Comparison of ENCODE assay signal across 8 cellular contexts in genomic region chr20:63957004-63957689, GRCh38. TPM values are rescaled to one million over a fixed set of nuclear protein-coding genes. Genes with fewer than 3 reads are reported as not detected.
DNase-seq lines count a peak whose midpoint lies in the region; ATAC-seq and TF ChIP-seq lines count a peak whose summit lies in the region.

No MANE protein-coding gene starts in this region.

- 2% methylated on average over 27 to 28 of the region's 28 CpGs for WGBS in aorta, 2 donors

- POLR2A ChIA-PET in RWPE1 (lab: Yijun Ruan, JAX; ENCODE audit: low non-redundant PET), result interaction anchor here (1.2 kb wide), 1 partner anchor 11 kb away, joined by 3 read pairs; no protein-coding TSS in a partner anchor

- no peaks in the 10 kb centered on the region for H3K4me1 ChIP-seq in aorta (ENCODE audit: control insufficient read depth in 1 of 2, insufficient read depth in 2 of 2, low read length in 2 of 2)

- no peaks in the 10 kb centered on the region for H3K9me3 Mint-ChIP-seq in activated naive CD4-positive, alpha-beta T cell treated with anti-CD3 and anti-CD28 coated beads, Interleukin-2, amount 10 ng/mL, durations not matched to agents 7 days and 5 days

- peak overlapping the region; percentile 99 for H3K27ac ChIP-seq in RWPE1
- H3K27ac ChIP-seq in aorta (ENCODE audit: low read depth in 1 of 2, low read length in 2 of 2), result no peak overlapping the region

- ATAC-seq in Right ventricle myocardium inferior (peak; percentile 60), omental fat pad (ENCODE audit: low FRiP score) (peak; percentile 53), aorta (ENCODE audit: low FRiP score) (peak; percentile 77)

- no peaks in the 10 kb centered on the region for H3K9me3 ChIP-seq in aorta (ENCODE audit: control insufficient read depth, low read length)

- no peaks in the 10 kb centered on the region for H3K36me3 ChIP-seq in aorta (ENCODE audit: control insufficient read depth in 1 of 2, insufficient read depth in 2 of 2, low read length in 1 of 2)

- peaks cover 46% of the 10 kb centered on the region for H3K4me1 Mint-ChIP-seq in activated naive CD4-positive, alpha-beta T cell treated with anti-CD3 and anti-CD28 coated beads, Interleukin-2, amount 10 ng/mL, durations not matched to agents 7 days and 5 days

- CTCF ChIA-PET in RWPE1 (lab: Yijun Ruan, JAX), result interaction anchor here (1.0 to 3.7 kb wide), 2 partner anchors 15 to 16 kb away, joined by 4 to 18 read pairs; no protein-coding TSS in a partner anchor
- CTCF ChIA-PET in activated naive CD4-positive, alpha-beta T cell treated with anti-CD3 and anti-CD28 coated beads, Interleukin-2, amount 10 ng/mL, durations not matched to agents 7 days and 5 days (lab: Charles Lee), result interaction anchor here (0.9 kb wide), 1 partner anchor 171 kb away, joined by 4 read pairs; no protein-coding TSS in a partner anchor

- intact Hi-C loops in Right ventricle myocardium inferior (cut with DNase I) (no loop called here), cardiac septum (cut with DNase I) (loop anchor here (2.0 kb wide), 1 partner anchor 106 kb away; the partner anchor contains the start of gene TCEA2), aorta (cut with DNase I) (no loop called here)

- H3K4me3 ChIP-seq in aorta (ENCODE audit: low read length in 2 of 2), result peak overlapping the region; percentile 14 to 30

- peak overlapping the region; percentile 89 for H3K27ac Mint-ChIP-seq in activated naive CD4-positive, alpha-beta T cell treated with anti-CD3 and anti-CD28 coated beads, Interleukin-2, amount 10 ng/mL, durations not matched to agents 7 days and 5 days

- H3K27me3 ChIP-seq in aorta (ENCODE audit: control insufficient read depth in 1 of 2, insufficient read depth in 2 of 2, low read length in 1 of 2), result no peaks in the 10 kb centered on the region

- no peak for DNase-seq in Right ventricle myocardium inferior (ENCODE audit: missing footprints)
- DNase-seq in cardiac septum (ENCODE audit: low spot score), result no peak
- peak; percentile 89 for DNase-seq in HuH-7 (ENCODE audit: low spot score)
- DNase-seq in RWPE1 (ENCODE audit: low spot score), result peak; percentile 91
- DNase-seq in activated naive CD4-positive, alpha-beta T cell treated with anti-CD3 and anti-CD28 coated beads, Interleukin-2, amount 10 ng/mL, durations not matched to agents 7 days and 5 days, result peak; percentile 81
- peak; percentile 46 for DNase-seq in germinal center (ENCODE audit: low spot score)
- no peak for DNase-seq in omental fat pad (ENCODE audit: low spot score)
- DNase-seq in aorta, result peak in 1 of 2 donors; percentile 84

- H3K4me3 Mint-ChIP-seq in activated naive CD4-positive, alpha-beta T cell treated with anti-CD3 and anti-CD28 coated beads, Interleukin-2, amount 10 ng/mL, durations not matched to agents 7 days and 5 days, result peak overlapping the region; percentile 68

- H3K27me3 Mint-ChIP-seq in activated naive CD4-positive, alpha-beta T cell treated with anti-CD3 and anti-CD28 coated beads, Interleukin-2, amount 10 ng/mL, durations not matched to agents 7 days and 5 days, result no peaks in the 10 kb centered on the region

- peaks cover 7% of the 10 kb centered on the region for H3K36me3 Mint-ChIP-seq in activated naive CD4-positive, alpha-beta T cell treated with anti-CD3 and anti-CD28 coated beads, Interleukin-2, amount 10 ng/mL, durations not matched to agents 7 days and 5 days

- TF ChIP-seq CTCF in RWPE1 (conservative IDR thresholded peaks at IDR 0.05; ENCODE audit: low read depth), result no peak
- TF ChIP-seq CTCF in omental fat pad (IDR thresholded peaks at IDR 0.05), result no peak

RNA-seq across cellular contexts. Expression of gene UCKL1, which starts 0.9 kb away (rescaled TPM):
- total RNA-seq in Right ventricle myocardium inferior, result 52.0 TPM
- 43.2 TPM for total RNA-seq in cardiac septum
- total RNA-seq in omental fat pad, result 10 to 100 TPM; 25.7 to 48.9 (median 30.3) TPM
- total RNA-seq in aorta, result 10 to 100 TPM; 27.2 to 39.5 TPM
- 10 to 100 TPM; 24.3 to 85.0 TPM for polyA plus RNA-seq in aorta

RNA-seq across cellular contexts. Expression of gene ZNF512B, which starts 12.6 kb away (rescaled TPM):
- total RNA-seq in Right ventricle myocardium inferior (12.2 TPM), cardiac septum (12.8 TPM), omental fat pad (1 to 10 TPM; 6.4 to 9.8 (median 7.2) TPM), aorta (10 to 100 TPM; 10.8 to 16.5 TPM)
- 10 to 100 TPM in 1 of 2 donors, 1 to 10 TPM in 1; 1.5 to 10.8 TPM for polyA plus RNA-seq in aorta

RNA-seq across cellular contexts. Expression of gene SAMD10, which starts 22.3 kb away (rescaled TPM):
- total RNA-seq in Right ventricle myocardium inferior (5.7 TPM), cardiac septum (4.0 TPM), omental fat pad (1 to 10 TPM in 1 of 4 donors, under 1 TPM in 2, not detected in 1; 0.48 to 1.2 (median 0.84) TPM), aorta (1 to 10 TPM in 1 of 2 donors, under 1 TPM in 1; 0.84 to 4.1 TPM)
- polyA plus RNA-seq in aorta, result 1 to 10 TPM; 1.8 to 2.0 TPM

RNA-seq across cellular contexts. Expression of gene PRPF6, which starts 23.8 kb away (rescaled TPM):
- total RNA-seq in Right ventricle myocardium inferior (46.4 TPM), cardiac septum (47.5 TPM), omental fat pad (10 to 100 TPM; 34.7 to 43.8 (median 40.2) TPM), aorta (10 to 100 TPM; 50.3 to 59.1 TPM)
- 10 to 100 TPM; 20.9 to 53.3 TPM for polyA plus RNA-seq in aorta

Comparison
In these comparisons a context has a peak if more than half of its experiments do, and no peak if none do; other contexts are left out.
1. DNase-seq: peak in HuH-7 (single experiment), RWPE1 (single experiment), activated naive CD4-positive, alpha-beta T cell treated with anti-CD3 and anti-CD28 coated beads, Interleukin-2, amount 10 ng/mL, durations not matched to agents 7 days and 5 days (single experiment) and germinal center (single experiment); none in Right ventricle myocardium inferior (single experiment), cardiac septum (single experiment) and omental fat pad (single experiment).
2. Peak in every context shown above with its lines, with median percentiles within 50 percentile points of each other: ATAC-seq.